9 cellular contexts compared by ENCODE assay signal in genomic region chrX:130082244-130083106, GRCh38. TPM values are rescaled to one million over a fixed set of nuclear protein-coding genes. Genes with fewer than 3 reads are reported as not detected.
DNase-seq lines count a peak whose midpoint lies in the region; ATAC-seq, FAIRE-seq and TF ChIP-seq lines count a peak whose summit lies in the region.
"Had no signal": no experiment of that assay in that cellular context is flagged by ENCODE, and none has a peak within 500 bp of the region (broad histone marks: within the 10 kb centered on the region; RNA-seq: fewer than 3 reads in every experiment).

No MANE protein-coding gene starts in this region.

- in situ Hi-C loops in GM12878 (cut with MboI) = loop anchor here (10.0 kb wide), 1 partner anchor 92 kb away; the partner anchor contains the start of gene RAB33A

- peak overlapping the region; percentile 56 for H3K4me3 ChIP-seq in GM12878
- H3K4me3 ChIP-seq in neutrophil (ENCODE audit: low read depth in 1 of 2, low read length in 1 of 2) = peak overlapping the region; percentile 47 to 59
- H3K4me3 ChIP-seq in urinary bladder (ENCODE audit: low read depth, low read length) = no peak overlapping the region

- H4K20me1 ChIP-seq in GM12878 (ENCODE audit: control insufficient read depth, insufficient read depth) = no peaks in the 10 kb centered on the region

- peaks cover 43% of the 10 kb centered on the region for H3K79me2 ChIP-seq in GM12878 (ENCODE audit: control insufficient read depth, insufficient read depth, low read length)

- H3K36me3 ChIP-seq in GM12878 (ENCODE audit: control insufficient read depth in 2 of 2, insufficient read depth in 2 of 2, low read length in 1 of 2) (peaks cover 0 to 7% of the 10 kb centered on the region in 2 experiments; a peak in 3 of 4 replicates), neutrophil (peaks cover 9% of the 10 kb centered on the region), urinary bladder (ENCODE audit: insufficient read depth) (peaks cover 2% of the 10 kb centered on the region)

- intact Hi-C loops in GM12878 (cut with micrococcal nuclease; ENCODE audit: unreplicated experiment) = loop anchor here (1.0 to 10.0 kb wide), 3 partner anchors 38 to 182 kb away; partner anchors contain the start of genes RAB33A and ZNF280C

- H3K4me2 ChIP-seq in GM12878 (ENCODE audit: control insufficient read depth, insufficient read depth) = peak overlapping the region; percentile 92

- SMC1A ChIA-PET in GM12878 (lab: Charles Lee; ENCODE audit: uncharacterized antibody, unreplicated experiment) = interaction anchor here (0.7 to 4.7 kb wide), 8 partner anchors 9 to 108 kb away, joined by 3 to 69 read pairs (median 16); no protein-coding TSS in a partner anchor

- peak; percentile 62 for TF ChIP-seq RAD21 in GM12878 (IDR thresholded peaks at IDR 0.05; ENCODE audit: insufficient read depth, low read depth, low read length)

- H3K27me3 ChIP-seq in GM12878 (replicated peaks in 1 of 2; ENCODE audit: control insufficient read depth in 2 of 2, insufficient read depth in 2 of 2, low read length in 1 of 2) (no peaks in the 10 kb centered on the region), neutrophil (no peaks in the 10 kb centered on the region)

- TF ChIP-seq EP300 in GM12878 (IDR thresholded peaks at IDR 0.05; ENCODE audit: borderline replicate concordance in 1 of 2, control insufficient read depth in 1 of 2, low read depth in 2 of 2, low read length in 2 of 2) = 0 out of 4 replicates have a peak, but pooled peaks of 1 of the 2 experiments have one; percentile 11

- no TSS peak for BruUV-seq in GM12878 (replicated peaks; lab: Mats Ljungman, UMichigan)

- CTCF ChIA-PET in GM12878 (lab: Yijun Ruan, JAX) = interaction anchor here (0.5 to 6.0 kb wide), 7 partner anchors 23 to 109 kb away, joined by 3 to 132 read pairs (median 4); no protein-coding TSS in a partner anchor

- ATAC-seq in GM18868 (IDR thresholded peaks at IDR 0.05; ENCODE audit: unreplicated experiment) (peak; percentile 51), HG03039 (IDR thresholded peaks at IDR 0.05; ENCODE audit: unreplicated experiment) (peak; percentile 48), GM12878 (peak; percentile 64)

- 3% methylated on average over 25 of the region's 28 CpGs for WGBS in GM12878 (ENCODE audit: insufficient coverage, insufficient replicate concordance, low lambda C conversion rate, missing lambda C conversion rate)
- WGBS in urinary bladder = 37% methylated on average over 28 of the region's 28 CpGs

- TF ChIP-seq CTCF in GM12878 (IDR thresholded peaks at IDR 0.05 in 2 of 3, conservative IDR thresholded peaks at IDR 0.05 in 1 of 3; ENCODE audit: control insufficient read depth in 2 of 3, extremely low read depth in 1 of 3, insufficient read depth in 1 of 3, low read depth in 3 of 3, low read length in 3 of 3) = peak; percentile 49 to 60 (median 50)
- TF ChIP-seq CTCF in neutrophil (IDR thresholded peaks at IDR 0.05) = peak; percentile 69

- peaks cover 43% of the 10 kb centered on the region for H3K4me1 ChIP-seq in GM12878 (ENCODE audit: control insufficient read depth, insufficient read depth, low read length)
- peaks cover 59 to 75% of the 10 kb centered on the region in 2 experiments for H3K4me1 ChIP-seq in neutrophil (ENCODE audit: control insufficient read depth in 1 of 2, insufficient read depth in 1 of 2, low read depth in 1 of 2, low read length in 1 of 2)
- H3K4me1 ChIP-seq in urinary bladder (ENCODE audit: insufficient read depth) = no peaks in the 10 kb centered on the region

- POLR2A ChIA-PET in GM12878 (lab: Charles Lee) = interaction anchor here (0.7 to 0.9 kb wide), 3 partner anchors 18 to 310 kb away, joined by 3 to 4 read pairs (median 4); no protein-coding TSS in a partner anchor

- H2AFZ ChIP-seq in GM12878 (ENCODE audit: control insufficient read depth, low read depth, low read length) = no peak overlapping the region

- RAD21 ChIA-PET in GM12878 (lab: Charles Lee; ENCODE audit: unreplicated experiment) = interaction anchor here (0.5 to 5.1 kb wide), 9 partner anchors 10 to 151 kb away, joined by 3 to 75 read pairs (median 3); no protein-coding TSS in a partner anchor

- peak overlapping the region; percentile 93 for H3K27ac ChIP-seq in GM12878 (ENCODE audit: control insufficient read depth, insufficient read depth)
- peak overlapping the region; percentile 97 for H3K27ac ChIP-seq in neutrophil
- peak overlapping the region; percentile 70 for H3K27ac ChIP-seq in urinary bladder (ENCODE audit: low read depth)
- H3K27ac ChIP-seq: VCaP had no signal

- TF ChIP-seq POLR2A in GM12878 (IDR thresholded peaks at IDR 0.05; ENCODE audit: low read depth, low read length) = peak; percentile 24; the same call in 1 of the 2 replicates

- H3K9ac ChIP-seq in GM12878 (ENCODE audit: control insufficient read depth, insufficient read depth, low read length) = peak overlapping the region; percentile 55

- H3K9me3 ChIP-seq in GM12878 (replicated peaks; ENCODE audit: control insufficient read depth, insufficient read depth, low read length) = no peaks in the 10 kb centered on the region
- no peaks in the 10 kb centered on the region for H3K9me3 ChIP-seq in neutrophil

- DNase-seq in T-helper 2 cell (peak; percentile 24 to 93 (median 57)), GM12878 (ENCODE audit: low read depth, low spot score) (no peak), NCI-H2196 treated with DMSO at 0.1 percent for 48 hours (lab: John Stamatoyannopoulos, UW; ENCODE audit: unreplicated experiment) (no peak), NCI-H748 (lab: John Stamatoyannopoulos, UW; ENCODE audit: unreplicated experiment) (no peak)

- FAIRE-seq in GM12878 (lab: Jason Lieb, UNC) = peak; percentile 69

TF ChIP-seq in GM12878, 131 proteins besides CTCF, POLR2A, EP300 and RAD21 (continues in another document):
- TF ChIP-seq SP1 (IDR thresholded peaks at IDR 0.05; ENCODE audit: low read depth, low read length) (peak; percentile 34), TBL1XR1 (IDR thresholded peaks at IDR 0.05; ENCODE audit: low read depth, low read length) (0 out of 2 replicates have a peak, but pooled peaks have one; percentile 35), MAX (IDR thresholded peaks at IDR 0.05; ENCODE audit: low read depth, low read length) (peak; percentile 62; the same call in 1 of the 2 replicates), USF1 (IDR thresholded peaks at IDR 0.05; ENCODE audit: borderline replicate concordance, extremely low read length, insufficient read depth, low read depth, low read length) (peak; percentile 75), CREB1 (IDR thresholded peaks at IDR 0.05; ENCODE audit: low read depth) (no peak), SMC3 (IDR thresholded peaks at IDR 0.05; ENCODE audit: borderline replicate concordance, low read length) (peak; percentile 63; the same call in 1 of the 2 replicates), DPF2 (IDR thresholded peaks at IDR 0.05) (peak; percentile 72; the same call in 1 of the 2 replicates), FOXM1 (IDR thresholded peaks at IDR 0.05; ENCODE audit: low read depth, low read length) (no peak), GATAD2B (conservative IDR thresholded peaks at IDR 0.05; ENCODE audit: low read depth) (peak; percentile 51; the same call in 1 of the 2 replicates), HDGF (IDR thresholded peaks at IDR 0.05) (peak; percentile 70), MTA2 (IDR thresholded peaks at IDR 0.05; ENCODE audit: low read depth) (0 out of 2 replicates have a peak, but pooled peaks have one; percentile 17), RAD51 (IDR thresholded peaks at IDR 0.05) (peak; percentile 69), RELB (IDR thresholded peaks at IDR 0.05; ENCODE audit: low read depth) (peak; percentile 44; the same call in 1 of the 2 replicates), IKZF2 (IDR thresholded peaks at IDR 0.05) (peak; percentile 64 to 67)

RNA-seq across cellular contexts. Expression of gene ELF4, which starts 27.8 kb away (rescaled TPM):
- 14.4 and 16.4 TPM in 2 replicates for total RNA-seq in GM12878 (2013; cell fraction: nucleolus; rRNA removed)
- total RNA-seq in GM12878 (2014; rRNA removed) (22.9 and 25.8 TPM in 2 replicates), GM12878 (2014; rRNA removed; fragmentation: Illumina TruSeq; extraction: Trizol) (12.3 and 13.8 TPM in 2 replicates), GM12878 (2021) (34.4 and 35.1 TPM in 2 replicates), urinary bladder (11.3 TPM)
- polyA plus RNA-seq in GM12878 (2011; ENCODE audit: low read depth) = 17.4 TPM
- polyA plus RNA-seq in GM12878 (2011; rRNA removed) (15.7 and 33.0 TPM in 2 replicates), GM12878 (2014; fragmentation: Illumina TruSeq; extraction: Trizol) (32.3 and 36.7 TPM in 2 replicates), GM12878 (2014; fragmentation: Nextera tagmentation; extraction: Ambion mirVana) (1 to 10 TPM; 4.0 to 5.2 TPM), GM12878 (2014; rRNA removed) (24.7 and 27.3 TPM in 2 replicates), GM12878 (2016; fragmentation: Nextera tagmentation; extraction: Ambion mirVana) (10 to 100 TPM; 19.3 to 20.4 TPM), urinary bladder (13.7 TPM)
- polyA plus RNA-seq in GM12878 (2011; cell fraction: cytosol; rRNA removed) = 35.0 and 43.1 TPM in 2 replicates
- polyA plus RNA-seq in GM12878 (2011; cell fraction: nucleus; rRNA removed) = 28.0 and 31.1 TPM in 2 replicates
- polyA plus RNA-seq in GM12878 (2012) = 24.3 and 24.6 TPM in 2 replicates
- polyA minus RNA-seq in GM12878 (2011; rRNA and poly(A)+ RNA removed) = 39.8 and 47.5 TPM in 2 replicates
- 21.8 and 27.7 TPM in 2 replicates for polyA minus RNA-seq in GM12878 (2011; cell fraction: cytosol; rRNA and poly(A)+ RNA removed)
- 7.3 and 10.4 TPM in 2 replicates for polyA minus RNA-seq in GM12878 (2011; cell fraction: nucleus; rRNA and poly(A)+ RNA removed)

Comparison
In these comparisons a context has a peak if more than half of its experiments do, and no peak if none do; other contexts are left out.
1. DNase-seq: peak in T-helper 2 cell (5 of 5); none in GM12878 (single experiment), NCI-H2196 treated with DMSO at 0.1 percent for 48 hours (single experiment) and NCI-H748 (single experiment).
2. Peak in every context shown above with its lines, with median percentiles within 50 percentile points of each other: ATAC-seq and H3K27ac ChIP-seq.